Comparison of ENCODE assay signal across 8 cellular contexts in genomic region chr19:2602391-2603181, GRCh38.
DNase-seq lines count a peak whose midpoint lies in the region; ATAC-seq, FAIRE-seq and TF ChIP-seq lines count a peak whose summit lies in the region.

No MANE protein-coding gene starts in this region.

- no TSS peak for BruUV-seq in HepG2 (replicated peaks; lab: Mats Ljungman, UMichigan)

- H3K4me3 ChIP-seq in MG63 (peak overlapping the region; percentile 17), coronary artery (peak overlapping the region; percentile 67), HepG2 (replicated peaks in 1 of 3; ENCODE audit: insufficient read depth in 1 of 3, low read depth in 2 of 3, low read length in 3 of 3) (peak overlapping the region in 1 of 3 experiments; percentile 31; a peak in 1 of 6 replicates)
- H3K4me3 ChIP-seq in CD4-positive, alpha-beta memory T cell (ENCODE audit: low read length in 2 of 2) = no peak overlapping the region

- POLR2A ChIA-PET in HepG2 (lab: Yijun Ruan, JAX) = interaction anchor here (1.3 to 2.3 kb wide), 2 partner anchors 8 to 126 kb away, joined by 3 to 10 read pairs; partner anchors contain the start of gene GADD45B
- POLR2A ChIA-PET in CD4-positive, alpha-beta memory T cell (lab: Charles Lee; ENCODE audit: partially characterized antibody) = interaction anchor here (2.6 kb wide), 1 partner anchor 126 kb away, joined by 8 read pairs; the partner anchor contains the start of gene GADD45B

- H3K9ac ChIP-seq in HepG2 (ENCODE audit: insufficient read depth, low read depth, low read length) = no peak overlapping the region

- H3K36me3 Mint-ChIP-seq in CD4-positive, alpha-beta memory T cell = peaks cover 0 to 2% of the 10 kb centered on the region in 2 donors

- no peak for FAIRE-seq in HepG2 (lab: Jason Lieb, UNC)

- H3K9me3 ChIP-seq in MG63 (no peaks in the 10 kb centered on the region), HepG2 (ENCODE audit: low read length) (no peaks in the 10 kb centered on the region)
- H3K9me3 ChIP-seq in CD4-positive, alpha-beta memory T cell (ENCODE audit: control insufficient read depth in 1 of 2, low read length in 2 of 2) = no peaks in the 10 kb centered on the region

- no peak for TF ChIP-seq POLR2A in HepG2 (IDR thresholded peaks at IDR 0.05; ENCODE audit: insufficient read depth in 1 of 2, low read depth in 2 of 2, low read length in 2 of 2)

- no peak for TF ChIP-seq EP300 in HepG2 (IDR thresholded peaks at IDR 0.05; ENCODE audit: low read depth in 2 of 2, low read length in 2 of 2)
- TF ChIP-seq EP300 in HepG2 (CRISPR knock-in tag; IDR thresholded peaks at IDR 0.05; ENCODE audit: borderline replicate concordance) = no peak

- H3K4me2 ChIP-seq in HepG2 (ENCODE audit: low read depth, low read length) = peak overlapping the region; percentile 54

- H3K36me3 ChIP-seq in MG63 (no peaks in the 10 kb centered on the region), HepG2 (replicated peaks in 1 of 2; ENCODE audit: control insufficient read depth in 1 of 2, insufficient read depth in 2 of 2, low read length in 2 of 2) (no peaks in the 10 kb centered on the region)
- no peaks in the 10 kb centered on the region for H3K36me3 ChIP-seq in CD4-positive, alpha-beta memory T cell (ENCODE audit: insufficient read depth, low read length)

- no peaks in the 10 kb centered on the region for H3K9me3 Mint-ChIP-seq in CD4-positive, alpha-beta memory T cell

- no peak overlapping the region for H2AFZ ChIP-seq in HepG2 (ENCODE audit: low read length)

- ATAC-seq in HepG2 (peak; percentile 30; the same call in 2 of the 3 replicates), GM19324 (IDR thresholded peaks at IDR 0.05; ENCODE audit: low FRiP score, unreplicated experiment) (no peak)

- DNase-seq in MG63 = peak; percentile 92
- DNase-seq in coronary artery (ENCODE audit: low spot score) = peak; percentile 98
- DNase-seq in HepG2 (ENCODE audit: low spot score) = no peak
- peak in 35 of 49 donors; percentile 17 to 83 (median 53) for DNase-seq in substantia nigra (lab: John Stamatoyannopoulos, UW)
- DNase-seq in NK-92 treated with Interleukin-12 subunit alpha and Interleukin-12 subunit beta, amount 100 ng/mL, for 24 hours (lab: John Stamatoyannopoulos, UW) = no peak
- no peak for DNase-seq in HUDEP-2 (lab: John Stamatoyannopoulos, UW; ENCODE audit: unreplicated experiment in 76 of 76)
- DNase-seq in CD4-positive, alpha-beta memory T cell = no peak

- CTCF ChIA-PET in HepG2 (lab: Yijun Ruan, JAX; ENCODE audit: low intra/inter-chr PET ratio, low total read pairs) = no interaction called here
- CTCF ChIA-PET in CD4-positive, alpha-beta memory T cell (lab: Charles Lee; ENCODE audit: partially characterized antibody) = interaction anchor here (1.0 to 6.4 kb wide), 2 partner anchors 9 to 23 kb away, joined by 3 to 77 read pairs; no protein-coding TSS in a partner anchor

- H3K27me3 Mint-ChIP-seq in CD4-positive, alpha-beta memory T cell = no peaks in the 10 kb centered on the region

- intact Hi-C loops in HepG2 (cut with micrococcal nuclease; ENCODE audit: unreplicated experiment) = no loop called here
- intact Hi-C loops in CD4-positive, alpha-beta memory T cell (cut with micrococcal nuclease) = no loop called here

- H3K4me3 Mint-ChIP-seq in CD4-positive, alpha-beta memory T cell = no peak overlapping the region

- in situ Hi-C loops in HepG2 (cut with HindIII; ENCODE audit: extremely low pct_ligation_motif_present, low pct_unique_long_range_greater_than_20kb) = no loop called here

- WGBS in HepG2 (ENCODE audit: low lambda C conversion rate) = 73% methylated on average over 8 of the region's 23 CpGs

- H4K20me1 ChIP-seq in HepG2 (ENCODE audit: insufficient read depth, low read length) = no peaks in the 10 kb centered on the region

- TF ChIP-seq CTCF in coronary artery (IDR thresholded peaks at IDR 0.05) (no peak), HepG2 (CRISPR knock-in tag; IDR thresholded peaks at IDR 0.05) (no peak)

- peak overlapping the region in 2 of 7 donors; percentile 24 to 68 for H3K27ac Mint-ChIP-seq in CD4-positive, alpha-beta memory T cell

- H3K4me1 Mint-ChIP-seq in CD4-positive, alpha-beta memory T cell = peaks cover 7 to 18% (median 12%) of the 10 kb centered on the region in 4 donors

- H3K79me2 ChIP-seq in HepG2 (ENCODE audit: insufficient read depth, low read length) = no peaks in the 10 kb centered on the region

- no peak for TF ChIP-seq RAD21 in HepG2 (CRISPR knock-in tag; IDR thresholded peaks at IDR 0.05)

- H3K27me3 ChIP-seq in MG63 (no peaks in the 10 kb centered on the region), HepG2 (ENCODE audit: control insufficient read depth in 1 of 2, insufficient read depth in 2 of 2, low read length in 2 of 2) (no peaks in the 10 kb centered on the region)
- no peaks in the 10 kb centered on the region for H3K27me3 ChIP-seq in CD4-positive, alpha-beta memory T cell (ENCODE audit: insufficient read depth, low read length)

- H3K4me1 ChIP-seq in HepG2 (ENCODE audit: insufficient read depth, low read length) = peaks cover 30% of the 10 kb centered on the region
- H3K4me1 ChIP-seq in CD4-positive, alpha-beta memory T cell (ENCODE audit: insufficient read depth, low read length) = peaks cover 13% of the 10 kb centered on the region

- H3K27ac ChIP-seq in coronary artery = peak overlapping the region; percentile 84 to 98
- H3K27ac ChIP-seq in HepG2 (ENCODE audit: extremely low read length, insufficient read depth, low read length) = no peak overlapping the region
- H3K27ac ChIP-seq in substantia nigra (ENCODE audit: low read depth, low read length, poor library complexity, severe bottlenecking) = no peak overlapping the region
- H3K27ac ChIP-seq in CD4-positive, alpha-beta memory T cell (ENCODE audit: low read depth, low read length) = no peak overlapping the region

TF ChIP-seq in HepG2, 621 proteins besides CTCF, POLR2A, EP300 and RAD21 (continues in another document):
- peak; percentile 45 for TF ChIP-seq ZNF512 (CRISPR knock-in tag; IDR thresholded peaks at IDR 0.05)
- TF ChIP-seq ZNF687 (CRISPR knock-in tag; IDR thresholded peaks at IDR 0.05) = peak; percentile 67
- TF ChIP-seq ZBTB4 (CRISPR knock-in tag; IDR thresholded peaks at IDR 0.05; ENCODE audit: borderline replicate concordance) = 0 out of 2 replicates have a peak, but pooled peaks have one; percentile 34

Comparison
In these comparisons a context has a peak if more than half of its experiments do, and no peak if none do; other contexts are left out.
1. DNase-seq: peak in MG63 (single experiment), coronary artery (single experiment) and substantia nigra (35 of 49); none in HepG2 (single experiment), NK-92 treated with Interleukin-12 subunit alpha and Interleukin-12 subunit beta, amount 100 ng/mL, for 24 hours (single experiment), HUDEP-2 (0 of 76) and CD4-positive, alpha-beta memory T cell (0 of 5).
2. H3K4me3 ChIP-seq: peak in MG63 (single experiment) and coronary artery (single experiment); none in CD4-positive, alpha-beta memory T cell (0 of 2).
3. H3K27ac ChIP-seq: peak in coronary artery (2 of 2); none in HepG2 (single experiment), substantia nigra (single experiment) and CD4-positive, alpha-beta memory T cell (single experiment).